In the genomic region with DNA sequence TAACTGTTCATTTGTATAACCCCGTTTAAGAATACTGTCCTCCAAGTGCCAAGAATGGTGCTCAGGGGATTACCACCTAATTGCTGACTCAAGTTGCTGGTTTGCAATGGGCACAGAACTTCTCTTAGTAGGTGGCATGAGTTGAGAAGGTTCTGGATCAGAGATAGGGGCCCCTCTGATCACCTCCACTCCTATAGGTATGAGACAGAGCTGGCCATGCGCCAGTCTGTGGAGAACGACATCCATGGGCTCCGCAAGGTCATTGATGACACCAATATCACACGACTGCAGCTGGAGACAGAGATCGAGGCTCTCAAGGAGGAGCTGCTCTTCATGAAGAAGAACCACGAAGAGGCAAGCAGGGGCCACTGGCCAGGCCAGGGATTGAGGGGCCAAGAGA, we compare ENCODE assay signal across 11 cellular contexts. TPM values are rescaled to one million over a fixed set of nuclear protein-coding genes. Genes with fewer than 3 reads are reported as not detected.
A peak's percentile ranks its signal among the peaks of the same experiment; 100 is the strongest.
DNase-seq lines count a peak whose midpoint lies in the region; ATAC-seq and TF ChIP-seq lines count a peak whose summit lies in the region.
"Had no signal": no experiment of that assay in that cellular context is flagged by ENCODE, and none has a peak within 500 bp of the region (broad histone marks: within the 10 kb centered on the region; RNA-seq: fewer than 3 reads in every experiment).

No MANE protein-coding gene starts in this region.

- no peak for ATAC-seq in GM19397 (IDR thresholded peaks at IDR 0.05; ENCODE audit: unreplicated experiment)
- ATAC-seq in gastrocnemius medialis: no peak
- ATAC-seq: activated T-cell treated with anti-CD3 and anti-CD28 coated beads, Interleukin-2, amount 50 U/mL, for 72 hours had no signal

- peak overlapping the region; percentile 97 for H3K27ac Mint-ChIP-seq in endodermal cell
- H3K27ac Mint-ChIP-seq: activated T-cell treated with anti-CD3 and anti-CD28 coated beads, Interleukin-2, amount 50 U/mL, for 72 hours had no signal

- H3K4me1 Mint-ChIP-seq in endodermal cell: peaks cover 48% of the 10 kb centered on the region

- DNase-seq in AG04450 (ENCODE audit: low read depth, low spot score) (no peak), NT2/D1 (ENCODE audit: low read depth, low spot score) (no peak), endodermal cell (peak; percentile 43), tibial artery (no peak), gastrocnemius medialis (no peak), ureter (ENCODE audit: low spot score) (no peak)
- DNase-seq: activated T-cell treated with anti-CD3 and anti-CD28 coated beads, Interleukin-2, amount 50 U/mL, for 72 hours; C1 segment of cervical spinal cord; NCI-H1694 had no signal

- H3K9ac ChIP-seq in NT2/D1 (ENCODE audit: insufficient read length, low read depth): peak overlapping the region; percentile 94
- peak overlapping the region; percentile 96 for H3K9ac ChIP-seq in endodermal cell (ENCODE audit: extremely low read depth, low read length, poor library complexity, severe bottlenecking)
- peak overlapping the region; percentile 88 to 100 for H3K9ac ChIP-seq in mucosa of rectum (ENCODE audit: low read depth in 1 of 2, low read length in 2 of 2)

- H3K4me3 ChIP-seq in AG04450 (ENCODE audit: low read depth, low read length): peak overlapping the region; percentile 74
- peak overlapping the region; percentile 85 for H3K4me3 ChIP-seq in NT2/D1 (ENCODE audit: insufficient read length, low read depth)
- peak overlapping the region; percentile 95 for H3K4me3 ChIP-seq in endodermal cell (ENCODE audit: low read length)
- H3K4me3 ChIP-seq in mucosa of rectum (ENCODE audit: low read length in 2 of 2): peak overlapping the region; percentile 80 to 100
- no peak overlapping the region for H3K4me3 ChIP-seq in tibial artery
- H3K4me3 ChIP-seq in gastrocnemius medialis: no peak overlapping the region

- peaks cover 40% of the 10 kb centered on the region for H3K36me3 Mint-ChIP-seq in endodermal cell (ENCODE audit: low read depth)

- no peaks in the 10 kb centered on the region for H3K9me3 Mint-ChIP-seq in endodermal cell
- H3K9me3 Mint-ChIP-seq: activated T-cell treated with anti-CD3 and anti-CD28 coated beads, Interleukin-2, amount 50 U/mL, for 72 hours had no signal

- H3K27me3 ChIP-seq in AG04450 (ENCODE audit: control insufficient read depth, insufficient read depth, low read length) (no peaks in the 10 kb centered on the region), NT2/D1 (ENCODE audit: insufficient read depth, insufficient read length) (no peaks in the 10 kb centered on the region), endodermal cell (ENCODE audit: control insufficient read depth, insufficient read depth, low read length, poor library complexity, severe bottlenecking) (no peaks in the 10 kb centered on the region), mucosa of rectum (ENCODE audit: control insufficient read depth in 2 of 2, insufficient read depth in 2 of 2, low read length in 2 of 2) (peaks cover 0 to 2% of the 10 kb centered on the region in 2 donors), tibial artery (peaks cover 0 to 15% of the 10 kb centered on the region in 2 donors), gastrocnemius medialis (peaks cover 14 to 18% (median 15%) of the 10 kb centered on the region in 3 donors)

- TF ChIP-seq CTCF in AG04450 (IDR thresholded peaks at IDR 0.05; ENCODE audit: low read depth, low read length) (no peak), endodermal cell (conservative IDR thresholded peaks at IDR 0.05) (no peak), tibial artery (IDR thresholded peaks at IDR 0.05) (no peak), gastrocnemius medialis (IDR thresholded peaks at IDR 0.05 in 4 of 5, conservative IDR thresholded peaks at IDR 0.05 in 1 of 5) (no peak)

- TF ChIP-seq POLR2A in gastrocnemius medialis (IDR thresholded peaks at IDR 0.05): no peak

- peak overlapping the region; percentile 100 for H3K4me3 Mint-ChIP-seq in endodermal cell

- peaks cover 40% of the 10 kb centered on the region for H3K36me3 ChIP-seq in NT2/D1 (ENCODE audit: insufficient read depth, insufficient read length, low read length)
- peaks cover 37% of the 10 kb centered on the region for H3K36me3 ChIP-seq in endodermal cell (ENCODE audit: control insufficient read depth, insufficient read depth, low read length)
- H3K36me3 ChIP-seq in mucosa of rectum (ENCODE audit: control insufficient read depth in 2 of 2, insufficient read depth in 2 of 2, low read length in 2 of 2): peaks cover 23 to 30% of the 10 kb centered on the region in 2 donors
- peaks cover 0 to 15% (median 0%) of the 10 kb centered on the region in 3 donors for H3K36me3 ChIP-seq in tibial artery
- H3K36me3 ChIP-seq in gastrocnemius medialis: no peaks in the 10 kb centered on the region

- in situ Hi-C loops in gastrocnemius medialis (cut with MboI; ENCODE audit: low sequenced_read_pairs in 4 of 4): no loop called here

- POLR2A ChIA-PET in AG04450 (lab: Yijun Ruan, JAX): no interaction called here

- H3K27me3 Mint-ChIP-seq in endodermal cell (ENCODE audit: insufficient read depth): no peaks in the 10 kb centered on the region

- H3K4me1 ChIP-seq in NT2/D1 (ENCODE audit: insufficient read depth, insufficient read length) (peaks cover 22% of the 10 kb centered on the region), endodermal cell (ENCODE audit: control insufficient read depth, insufficient read depth, low read length) (peaks cover 15% of the 10 kb centered on the region), mucosa of rectum (ENCODE audit: control insufficient read depth in 2 of 2, insufficient read depth in 2 of 2, low read length in 2 of 2) (peaks cover 16 to 48% of the 10 kb centered on the region in 2 donors), tibial artery (peaks cover 0 to 11% (median 4%) of the 10 kb centered on the region in 4 donors), gastrocnemius medialis (no peaks in the 10 kb centered on the region)

- intact Hi-C loops in tibial artery (cut with DNase I; ENCODE audit: low total_unique reads): no loop called here
- intact Hi-C loops in gastrocnemius medialis (cut with DNase I; ENCODE audit: low total_unique reads): no loop called here

- H3K9me3 ChIP-seq in AG04450 (ENCODE audit: control insufficient read depth, insufficient read depth, low read length): no peaks in the 10 kb centered on the region
- H3K9me3 ChIP-seq in NT2/D1 (ENCODE audit: insufficient read depth, low read length): no peaks in the 10 kb centered on the region
- no peaks in the 10 kb centered on the region for H3K9me3 ChIP-seq in endodermal cell (ENCODE audit: control insufficient read depth, low read length)
- no peaks in the 10 kb centered on the region for H3K9me3 ChIP-seq in mucosa of rectum (ENCODE audit: control insufficient read depth in 2 of 2, low read length in 2 of 2)
- no peaks in the 10 kb centered on the region for H3K9me3 ChIP-seq in tibial artery
- H3K9me3 ChIP-seq in gastrocnemius medialis: no peaks in the 10 kb centered on the region

- H3K27ac ChIP-seq in AG04450 (ENCODE audit: low read depth, low read length) (no peak overlapping the region), endodermal cell (ENCODE audit: low read depth, low read length) (no peak overlapping the region), mucosa of rectum (ENCODE audit: low read depth in 2 of 2, low read length in 2 of 2) (peak overlapping the region; percentile 92 to 100), tibial artery (no peak overlapping the region), gastrocnemius medialis (no peak overlapping the region)

- CTCF ChIA-PET in AG04450 (lab: Charles Lee): interaction anchor here (0.6 to 3.0 kb wide), 2 partner anchors 9 to 30 kb away, joined by 4 to 13 read pairs; no protein-coding TSS in a partner anchor

- 82% methylated on average over 7 of the region's 7 CpGs for WGBS in endodermal cell (ENCODE audit: insufficient coverage in 1 of 2, insufficient read length in 1 of 2), 2 experiments

RNA-seq across cellular contexts. Expression of a gene that starts 1.6 kb away (rescaled TPM):
- 71.6 and 85.6 TPM in 2 replicates for polyA plus RNA-seq in AG04450 (2011; rRNA removed)
- 75.0 and 87.0 TPM in 2 replicates for polyA minus RNA-seq in AG04450 (2011; rRNA and poly(A)+ RNA removed)
- 1,000 to 10,000 TPM in 1 of 2 donors, 100 to 1,000 TPM in 1; 858 to 1,019 TPM for total RNA-seq in endodermal cell
- polyA plus RNA-seq in endodermal cell (2013, experiment 1 of 2): 283 TPM
- polyA plus RNA-seq in endodermal cell (2013, experiment 2 of 2): 352 TPM
- 1 to 10 TPM in 3 of 4 donors, under 1 TPM in 1; 0.97 to 6.7 (median 2.7) TPM for total RNA-seq in gastrocnemius medialis
- 607 TPM for total RNA-seq in ureter

RNA-seq across cellular contexts. Expression of a gene that starts 45.7 kb away (rescaled TPM):
- polyA plus RNA-seq in AG04450 (2011; rRNA removed): 18.2 and 22.1 TPM in 2 replicates
- polyA minus RNA-seq in AG04450 (2011; rRNA and poly(A)+ RNA removed): 13.1 and 17.7 TPM in 2 replicates
- total RNA-seq in endodermal cell: 1,000 to 10,000 TPM; 1,663 to 1,920 TPM
- polyA plus RNA-seq in endodermal cell (2013, experiment 1 of 2): 445 TPM
- polyA plus RNA-seq in endodermal cell (2013, experiment 2 of 2): 561 TPM
- total RNA-seq in gastrocnemius medialis: 1 to 10 TPM in 3 of 4 donors, not detected in 1; 1.4 to 7.0 (median 3.1) TPM
- 815 TPM for total RNA-seq in ureter

RNA-seq across cellular contexts. Expression of a gene that starts 55.7 kb away (rescaled TPM):
- 548 and 645 TPM in 2 replicates for polyA plus RNA-seq in AG04450 (2011; rRNA removed)
- 854 and 868 TPM in 2 replicates for polyA minus RNA-seq in AG04450 (2011; rRNA and poly(A)+ RNA removed)
- 100 to 1,000 TPM; 596 to 655 TPM for total RNA-seq in endodermal cell
- polyA plus RNA-seq in endodermal cell (2013, experiment 1 of 2): 388 TPM
- 341 TPM for polyA plus RNA-seq in endodermal cell (2013, experiment 2 of 2)
- total RNA-seq in gastrocnemius medialis: 100 to 1,000 TPM; 667 to 821 (median 740) TPM
- total RNA-seq in ureter: 474 TPM

Comparison
In these comparisons a context has a peak if more than half of its experiments do, and no peak if none do; other contexts are left out.
1. H3K27ac ChIP-seq: peak in mucosa of rectum (2 of 2); none in AG04450 (single experiment), endodermal cell (single experiment), tibial artery (0 of 2) and gastrocnemius medialis (0 of 4).
2. H3K4me3 ChIP-seq: peak in AG04450 (single experiment), NT2/D1 (single experiment), endodermal cell (single experiment) and mucosa of rectum (2 of 2); none in tibial artery (0 of 2) and gastrocnemius medialis (0 of 4).
3. RNA of a gene that starts 1.6 kb away (total RNA-seq): 858 to 1,019 TPM in endodermal cell and 607 TPM in ureter (single experiment); 0.97 to 6.7 TPM in gastrocnemius medialis; every median in the first group is over 10 times any median in the second.
4. RNA of a gene that starts 45.7 kb away (total RNA-seq): 1,663 to 1,920 TPM in endodermal cell and 815 TPM in ureter (single experiment); 1.4 to 7.0 TPM in gastrocnemius medialis; every median in the first group is over 100 times any median in the second.
5. Peak in every context shown above with its lines, with median percentiles within 50 percentile points of each other: H3K9ac ChIP-seq.